8 cellular contexts compared by ENCODE assay signal in the genomic region with DNA sequence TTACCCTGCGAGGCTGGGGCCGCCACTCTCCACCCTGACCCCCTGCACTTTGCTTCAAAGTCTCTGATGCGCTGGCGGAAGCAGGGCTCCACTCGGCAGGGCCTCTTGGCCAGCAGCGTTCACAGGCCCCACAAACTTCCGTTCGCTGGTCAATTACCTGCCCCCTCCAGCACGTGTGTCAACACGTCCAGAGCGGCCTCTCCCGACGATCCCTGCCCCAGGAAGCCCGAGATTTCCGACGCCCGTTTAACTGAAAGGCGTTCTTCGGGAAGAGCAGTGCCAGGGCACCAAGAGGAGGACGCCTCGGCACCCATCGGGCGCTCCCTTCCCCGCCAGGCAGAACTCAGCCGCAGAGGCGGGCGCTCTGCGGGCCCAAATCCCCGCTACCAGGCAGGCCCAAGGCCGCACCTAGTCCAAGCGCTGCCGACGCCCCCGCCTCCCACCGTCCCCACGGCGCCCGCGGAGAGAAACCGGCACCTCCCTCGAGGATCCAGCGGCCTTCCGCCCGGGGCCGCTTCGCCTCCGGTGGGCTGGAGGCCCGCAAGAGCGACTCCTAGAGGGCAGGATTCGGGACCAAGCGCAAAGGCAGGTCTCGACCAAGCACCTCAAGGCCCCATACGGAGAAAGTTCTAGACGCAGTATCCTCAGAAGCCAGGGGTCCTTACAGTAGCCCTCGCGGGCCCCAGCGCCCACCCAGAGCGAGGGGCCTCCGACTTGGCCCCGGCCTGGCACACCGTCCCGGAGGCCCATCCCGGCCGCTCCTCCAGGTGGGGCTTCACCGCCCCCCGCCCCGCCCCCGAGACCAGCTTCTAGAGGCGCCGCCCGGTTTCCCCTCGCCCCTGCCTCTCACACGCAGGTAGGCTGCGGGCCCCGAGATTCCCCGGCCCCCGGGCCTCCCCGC. TPM values are rescaled to one million over a fixed set of nuclear protein-coding genes. Genes with fewer than 3 reads are reported as not detected.
DNase-seq lines count a peak whose midpoint lies in the region; ATAC-seq and TF ChIP-seq lines count a peak whose summit lies in the region.

No MANE protein-coding gene starts in this region.

- intact Hi-C loops in activated CD4-positive, alpha-beta T cell treated with anti-CD3 and anti-CD28 coated beads for 36 hours (cut with DNase I, micrococcal nuclease) = loop anchor here (1.0 to 10.0 kb wide), 12 partner anchors 71 to 824 kb away; a partner anchor contains a TSS
- intact Hi-C loops in naive thymus-derived CD4-positive, alpha-beta T cell (cut with micrococcal nuclease) = loop anchor here (1.0 to 5.0 kb wide), 10 partner anchors 17 to 1039 kb away; a partner anchor contains a TSS

- H3K27ac ChIP-seq in naive thymus-derived CD4-positive, alpha-beta T cell (ENCODE audit: low read depth, low read length) = peak overlapping the region; percentile 80
- H3K27ac ChIP-seq in tibial nerve = peak overlapping the region; percentile 82 to 91 (median 86)

- peak overlapping the region; percentile 89 for H3K4me3 Mint-ChIP-seq in activated CD4-positive, alpha-beta T cell treated with anti-CD3 and anti-CD28 coated beads for 36 hours
- peak overlapping the region; percentile 93 for H3K4me3 Mint-ChIP-seq in endothelial cell (ENCODE audit: unreplicated experiment)
- H3K4me3 Mint-ChIP-seq in naive thymus-derived CD4-positive, alpha-beta T cell = peak overlapping the region; percentile 75 to 95 (median 86)

- H3K27me3 ChIP-seq in naive thymus-derived CD4-positive, alpha-beta T cell (ENCODE audit: control insufficient read depth in 2 of 2, insufficient read depth in 2 of 2, low read length in 2 of 2) = no peaks in the 10 kb centered on the region
- no peaks in the 10 kb centered on the region for H3K27me3 ChIP-seq in tibial nerve

- H3K27me3 Mint-ChIP-seq in activated CD4-positive, alpha-beta T cell treated with anti-CD3 and anti-CD28 coated beads for 36 hours = no peaks in the 10 kb centered on the region
- peaks cover 12% of the 10 kb centered on the region for H3K27me3 Mint-ChIP-seq in endothelial cell (ENCODE audit: unreplicated experiment)
- H3K27me3 Mint-ChIP-seq in naive thymus-derived CD4-positive, alpha-beta T cell = no peaks in the 10 kb centered on the region

- peak overlapping the region; percentile 87 for H3K27ac Mint-ChIP-seq in activated CD4-positive, alpha-beta T cell treated with anti-CD3 and anti-CD28 coated beads for 36 hours
- H3K27ac Mint-ChIP-seq in endothelial cell (ENCODE audit: unreplicated experiment) = peak overlapping the region; percentile 84
- H3K27ac Mint-ChIP-seq in naive thymus-derived CD4-positive, alpha-beta T cell = peak overlapping the region in 8 of 9 donors; percentile 55 to 87 (median 72)

- POLR2A ChIA-PET in activated CD4-positive, alpha-beta T cell treated with anti-CD3 and anti-CD28 coated beads for 36 hours (lab: Charles Lee) = no interaction called here
- POLR2A ChIA-PET in naive thymus-derived CD4-positive, alpha-beta T cell (lab: Charles Lee) = interaction anchor here (0.6 to 1.0 kb wide), 3 partner anchors 36 to 126 kb away, joined by 3 read pairs; a partner anchor contains a TSS

- H3K9me3 ChIP-seq in naive thymus-derived CD4-positive, alpha-beta T cell (ENCODE audit: control insufficient read depth in 2 of 3, low read length in 3 of 3) = no peaks in the 10 kb centered on the region
- no peaks in the 10 kb centered on the region for H3K9me3 ChIP-seq in tibial nerve

- peak; percentile 37 for DNase-seq in NCI-H2171 treated with DMSO at 0.1 percent for 48 hours (lab: John Stamatoyannopoulos, UW)
- DNase-seq in NCI-H2171 (lab: John Stamatoyannopoulos, UW) = no peak
- peak; percentile 52 for DNase-seq in NCI-H1092 treated with DMSO at 0.1 percent for 48 hours (lab: John Stamatoyannopoulos, UW)
- peak; percentile 71 for DNase-seq in activated CD4-positive, alpha-beta T cell treated with anti-CD3 and anti-CD28 coated beads for 36 hours
- DNase-seq in endothelial cell (ENCODE audit: low spot score) = peak; percentile 42
- DNase-seq in naive thymus-derived CD4-positive, alpha-beta T cell = peak in 6 of 9 donors; percentile 20 to 66 (median 54)
- DNase-seq in tibial nerve (ENCODE audit: low spot score in 2 of 2) = no peak

- CTCF ChIA-PET in activated CD4-positive, alpha-beta T cell treated with anti-CD3 and anti-CD28 coated beads for 36 hours (lab: Charles Lee) = interaction anchor here (0.6 to 1.4 kb wide), 3 partner anchors 15 to 1075 kb away, joined by 3 to 4 read pairs (median 3); no protein-coding TSS in a partner anchor
- CTCF ChIA-PET in naive thymus-derived CD4-positive, alpha-beta T cell (lab: Charles Lee) = no interaction called here

- H3K9me3 Mint-ChIP-seq in activated CD4-positive, alpha-beta T cell treated with anti-CD3 and anti-CD28 coated beads for 36 hours (ENCODE audit: low read depth) = no peaks in the 10 kb centered on the region
- no peaks in the 10 kb centered on the region for H3K9me3 Mint-ChIP-seq in endothelial cell (ENCODE audit: unreplicated experiment)
- no peaks in the 10 kb centered on the region for H3K9me3 Mint-ChIP-seq in naive thymus-derived CD4-positive, alpha-beta T cell

- peaks cover 23% of the 10 kb centered on the region for H3K4me1 Mint-ChIP-seq in activated CD4-positive, alpha-beta T cell treated with anti-CD3 and anti-CD28 coated beads for 36 hours
- H3K4me1 Mint-ChIP-seq in endothelial cell (ENCODE audit: unreplicated experiment) = peaks cover 16% of the 10 kb centered on the region
- H3K4me1 Mint-ChIP-seq in naive thymus-derived CD4-positive, alpha-beta T cell = peaks cover 9 to 42% (median 36%) of the 10 kb centered on the region in 7 donors

- H3K36me3 ChIP-seq in naive thymus-derived CD4-positive, alpha-beta T cell (ENCODE audit: control insufficient read depth in 2 of 3, insufficient read depth in 3 of 3, low read length in 3 of 3) = peaks cover 0 to 21% (median 0%) of the 10 kb centered on the region in 3 experiments
- peaks cover 0 to 24% (median 0%) of the 10 kb centered on the region in 3 donors for H3K36me3 ChIP-seq in tibial nerve

- H3K36me3 Mint-ChIP-seq in activated CD4-positive, alpha-beta T cell treated with anti-CD3 and anti-CD28 coated beads for 36 hours (ENCODE audit: low read depth) = peaks cover 24% of the 10 kb centered on the region
- H3K36me3 Mint-ChIP-seq in endothelial cell (ENCODE audit: low read depth, unreplicated experiment) = peaks cover 6% of the 10 kb centered on the region
- H3K36me3 Mint-ChIP-seq in naive thymus-derived CD4-positive, alpha-beta T cell = peaks cover 0 to 18% (median 4%) of the 10 kb centered on the region in 5 donors

- H3K4me3 ChIP-seq in naive thymus-derived CD4-positive, alpha-beta T cell (ENCODE audit: low read length) = peak overlapping the region; percentile 55
- peak overlapping the region; percentile 58 to 83 (median 70) for H3K4me3 ChIP-seq in tibial nerve

- no peak for TF ChIP-seq POLR2A in tibial nerve (IDR thresholded peaks at IDR 0.05)

- no peak for TF ChIP-seq EP300 in tibial nerve (IDR thresholded peaks at IDR 0.05)

- 2 to 21% methylated on average over 8 to 58 of the region's 78 CpGs for WGBS in tibial nerve, 2 donors

- ATAC-seq in HG02623 (IDR thresholded peaks at IDR 0.05; ENCODE audit: unreplicated experiment) = peak; percentile 29
- peak; percentile 20 for ATAC-seq in activated CD4-positive, alpha-beta T cell treated with anti-CD3 and anti-CD28 coated beads for 36 hours
- peak; percentile 17 for ATAC-seq in naive thymus-derived CD4-positive, alpha-beta T cell

- H3K4me1 ChIP-seq in naive thymus-derived CD4-positive, alpha-beta T cell (ENCODE audit: control insufficient read depth in 2 of 2, insufficient read depth in 2 of 2, low read length in 2 of 2) = peaks cover 10 to 29% of the 10 kb centered on the region in 2 donors
- peaks cover 0 to 53% (median 38%) of the 10 kb centered on the region in 4 donors for H3K4me1 ChIP-seq in tibial nerve

- TF ChIP-seq CTCF in endothelial cell (IDR thresholded peaks at IDR 0.05; ENCODE audit: unreplicated experiment) (no peak), tibial nerve (IDR thresholded peaks at IDR 0.05) (peak in 2 of 5 experiments; percentile 8 to 13)

RNA-seq across cellular contexts. Expression of a gene that starts 0.6 kb away (rescaled TPM):
- total RNA-seq in activated CD4-positive, alpha-beta T cell treated with anti-CD3 and anti-CD28 coated beads for 36 hours = 100 to 1,000 TPM in 1 of 2 experiments, 10 to 100 TPM in 1; 78.0 to 106 TPM
- total RNA-seq in endothelial cell (ENCODE audit: unreplicated experiment) (282 TPM), tibial nerve (100 to 1,000 TPM in 3 of 4 donors, 10 to 100 TPM in 1; 99.0 to 126 (median 114) TPM)
- total RNA-seq in naive thymus-derived CD4-positive, alpha-beta T cell = 100 to 1,000 TPM in 4 of 5 experiments, 10 to 100 TPM in 1; 80.2 to 153 (median 117) TPM
- 100 to 1,000 TPM; 297 to 329 TPM for polyA plus RNA-seq in naive thymus-derived CD4-positive, alpha-beta T cell

RNA-seq across cellular contexts. Expression of a gene that starts 1.1 kb away (rescaled TPM):
- 1 to 10 TPM; 4.5 to 4.8 TPM for total RNA-seq in activated CD4-positive, alpha-beta T cell treated with anti-CD3 and anti-CD28 coated beads for 36 hours
- total RNA-seq in endothelial cell (ENCODE audit: unreplicated experiment) (19.5 TPM), tibial nerve (10 to 100 TPM; 13.0 to 36.6 (median 15.0) TPM)
- 10 to 100 TPM in 3 of 5 experiments, 1 to 10 TPM in 2; 6.6 to 17.6 (median 10.2) TPM for total RNA-seq in naive thymus-derived CD4-positive, alpha-beta T cell
- polyA plus RNA-seq in naive thymus-derived CD4-positive, alpha-beta T cell = 1 to 10 TPM; 2.1 to 3.7 TPM

RNA-seq across cellular contexts. Expression of a gene that starts 35.9 kb away (rescaled TPM):
- under 1 TPM; 0.39 to 0.58 TPM for total RNA-seq in activated CD4-positive, alpha-beta T cell treated with anti-CD3 and anti-CD28 coated beads for 36 hours
- total RNA-seq in endothelial cell (ENCODE audit: unreplicated experiment) = 7.9 TPM
- total RNA-seq in naive thymus-derived CD4-positive, alpha-beta T cell = 1 to 10 TPM in 2 of 5 experiments, under 1 TPM in 3; 0.14 to 2.6 (median 0.84) TPM
- under 1 TPM in 1 of 2 donors, not detected in 1; 0.10 TPM for polyA plus RNA-seq in naive thymus-derived CD4-positive, alpha-beta T cell
- total RNA-seq in tibial nerve = 10 to 100 TPM; 14.4 to 26.7 (median 21.9) TPM

RNA-seq across cellular contexts. Expression of a gene that starts 40.4 kb away (rescaled TPM):
- 1 to 10 TPM; 1.6 to 2.4 TPM for total RNA-seq in activated CD4-positive, alpha-beta T cell treated with anti-CD3 and anti-CD28 coated beads for 36 hours
- total RNA-seq in endothelial cell (ENCODE audit: unreplicated experiment) (11.2 TPM), tibial nerve (10 to 100 TPM; 45.4 to 77.7 (median 50.3) TPM)
- 1 to 10 TPM in 1 of 5 experiments, under 1 TPM in 2, not detected in 2; 0.45 to 1.6 (median 0.68) TPM for total RNA-seq in naive thymus-derived CD4-positive, alpha-beta T cell
- not detected for polyA plus RNA-seq in naive thymus-derived CD4-positive, alpha-beta T cell

RNA-seq across cellular contexts. Expression of a gene that starts 50.0 kb away (rescaled TPM):
- under 1 TPM; 0.30 to 0.71 TPM for total RNA-seq in activated CD4-positive, alpha-beta T cell treated with anti-CD3 and anti-CD28 coated beads for 36 hours
- total RNA-seq in endothelial cell (ENCODE audit: unreplicated experiment) (0.41 TPM), tibial nerve (1 to 10 TPM in 2 of 4 donors, under 1 TPM in 1, not detected in 1; 0.63 to 4.5 (median 3.6) TPM)
- 1 to 10 TPM in 1 of 5 experiments, under 1 TPM in 2, not detected in 2; 0.35 to 1.1 (median 0.58) TPM for total RNA-seq in naive thymus-derived CD4-positive, alpha-beta T cell
- not detected for polyA plus RNA-seq in naive thymus-derived CD4-positive, alpha-beta T cell

Comparison
In these comparisons a context has a peak if more than half of its experiments do, and no peak if none do; other contexts are left out.
1. DNase-seq: peak in NCI-H2171 treated with DMSO at 0.1 percent for 48 hours (single experiment), NCI-H1092 treated with DMSO at 0.1 percent for 48 hours (single experiment), activated CD4-positive, alpha-beta T cell treated with anti-CD3 and anti-CD28 coated beads for 36 hours (single experiment), endothelial cell (single experiment) and naive thymus-derived CD4-positive, alpha-beta T cell (6 of 9); none in NCI-H2171 (single experiment) and tibial nerve (0 of 2).
2. Peak in every context shown above with its lines, with median percentiles within 50 percentile points of each other: ATAC-seq, H3K27ac Mint-ChIP-seq and H3K4me3 Mint-ChIP-seq.